Comparison of ENCODE assay signal across 3 cellular contexts in genomic region chr1:244220410-244220809, GRCh38.
"Had no signal": no experiment of that assay in that cellular context is flagged by ENCODE, and none has a peak within 500 bp of the region (broad histone marks: within the 10 kb centered on the region; RNA-seq: fewer than 3 reads in every experiment).

No MANE protein-coding gene starts in this region.

- ATAC-seq: GM12878 had no signal

- H3K4me3 ChIP-seq: GM12878 had no signal

- DNase-seq: GDM1, GF-D8 had no signal
